In genomic region chr6:32195652-32195901, GRCh38 we compare ENCODE assay signal across 1 cellular context.
TF ChIP-seq lines count a peak whose summit lies in the region.

No MANE protein-coding gene starts in this region.

TF ChIP-seq in HepG2, 621 proteins besides CTCF, POLR2A, EP300 and RAD21 (continued from another document and continues in another):
- TF ChIP-seq TRAFD1 (CRISPR knock-in tag; IDR thresholded peaks at IDR 0.05; ENCODE audit: borderline replicate concordance) = no peak; the same call in 1 of the 2 replicates
- peak; percentile 13 for TF ChIP-seq TAF15 (IDR thresholded peaks at IDR 0.05; ENCODE audit: low read depth, low read length, poor library complexity, severe bottlenecking)
- TF ChIP-seq ZKSCAN5 (CRISPR knock-in tag; IDR thresholded peaks at IDR 0.05) = peak; percentile 72
- no peak for TF ChIP-seq ZNF362 (CRISPR knock-in tag; IDR thresholded peaks at IDR 0.05; ENCODE audit: borderline replicate concordance)
- TF ChIP-seq PAXIP1 (CRISPR knock-in tag; conservative IDR thresholded peaks at IDR 0.05) = peak; percentile 42; the same call in 1 of the 2 replicates
- TF ChIP-seq ZBTB34 (CRISPR knock-in tag; IDR thresholded peaks at IDR 0.05) = no peak; the same call in 1 of the 2 replicates
- 0 out of 2 replicates have a peak, but pooled peaks have one; percentile 24 for TF ChIP-seq ZNF512B (CRISPR knock-in tag; IDR thresholded peaks at IDR 0.05; ENCODE audit: borderline replicate concordance)
- peak; percentile 9; the same call in 1 of the 2 replicates for TF ChIP-seq ZNF609 (CRISPR knock-in tag; IDR thresholded peaks at IDR 0.05; ENCODE audit: borderline replicate concordance)
- TF ChIP-seq ZNF614 (CRISPR knock-in tag; IDR thresholded peaks at IDR 0.05; ENCODE audit: borderline replicate concordance) = 0 out of 2 replicates have a peak, but pooled peaks have one; percentile 10
- no peak for TF ChIP-seq CERS6 (CRISPR knock-in tag; IDR thresholded peaks at IDR 0.05)
- TF ChIP-seq ZNF546 (CRISPR knock-in tag; conservative IDR thresholded peaks at IDR 0.05) = no peak
- TF ChIP-seq CCDC6 (CRISPR knock-in tag; IDR thresholded peaks at IDR 0.05) = peak; percentile 11; the same call in 1 of the 2 replicates
- no peak for TF ChIP-seq ZNF17 (CRISPR knock-in tag; IDR thresholded peaks at IDR 0.05)
- no peak; the same call in 1 of the 2 replicates for TF ChIP-seq GTF2F1 (IDR thresholded peaks at IDR 0.05; ENCODE audit: low read length)
- no peak; the same call in 1 of the 2 replicates for TF ChIP-seq MXD4 (CRISPR knock-in tag; IDR thresholded peaks at IDR 0.05)
- peak; percentile 71; the same call in 1 of the 2 replicates for TF ChIP-seq BHLHE40 (IDR thresholded peaks at IDR 0.05; ENCODE audit: low read length)
- peak; percentile 16 for TF ChIP-seq SRSF1 (optimal IDR thresholded peaks at IDR 0.05; ENCODE audit: low read depth, low read length)
- TF ChIP-seq NR2F6 (IDR thresholded peaks at IDR 0.05) = no peak; the same call in 1 of the 2 replicates
- peak; percentile 8; the same call in 1 of the 2 replicates for TF ChIP-seq NR2F6 (CRISPR knock-in tag; IDR thresholded peaks at IDR 0.05)
- TF ChIP-seq IRF9 (CRISPR knock-in tag; IDR thresholded peaks at IDR 0.05; ENCODE audit: borderline replicate concordance) = no peak
- no peak for TF ChIP-seq ZFP36L1 (CRISPR knock-in tag; IDR thresholded peaks at IDR 0.05)
- TF ChIP-seq ZNF775 (CRISPR knock-in tag; IDR thresholded peaks at IDR 0.05; ENCODE audit: borderline replicate concordance) = no peak
- no peak for TF ChIP-seq CREB1 (IDR thresholded peaks at IDR 0.05)
- TF ChIP-seq CREB1 (CRISPR knock-in tag; IDR thresholded peaks at IDR 0.05) = no peak; the same call in 1 of the 2 replicates
- no peak for TF ChIP-seq SIX4 (CRISPR knock-in tag; IDR thresholded peaks at IDR 0.05)
- no peak for TF ChIP-seq GABPA (IDR thresholded peaks at IDR 0.05; ENCODE audit: low read depth, low read length)
- TF ChIP-seq GABPA (CRISPR knock-in tag; IDR thresholded peaks at IDR 0.05; ENCODE audit: low read depth) = peak; percentile 58; the same call in 1 of the 2 replicates
- TF ChIP-seq BRD4 (CRISPR knock-in tag; IDR thresholded peaks at IDR 0.05) = no peak
- no peak for TF ChIP-seq SKIL (CRISPR knock-in tag; IDR thresholded peaks at IDR 0.05; ENCODE audit: borderline replicate concordance)
- TF ChIP-seq THAP11 (CRISPR knock-in tag; IDR thresholded peaks at IDR 0.05) = peak; percentile 86; the same call in 1 of the 2 replicates
- peak; percentile 76; the same call in 1 of the 2 replicates for TF ChIP-seq DRAP1 (CRISPR knock-in tag; IDR thresholded peaks at IDR 0.05)
- no peak for TF ChIP-seq ATF7-NPFF (CRISPR knock-in tag; IDR thresholded peaks at IDR 0.05; ENCODE audit: low read depth)
- TF ChIP-seq TEAD2 (CRISPR knock-in tag; IDR thresholded peaks at IDR 0.05) = no peak
- no peak for TF ChIP-seq CHCHD3 (CRISPR knock-in tag; IDR thresholded peaks at IDR 0.05)
